25 cellular contexts compared by ENCODE assay signal in genomic region chr1:179007233-179007632, GRCh38.
"Had no signal": no experiment of that assay in that cellular context is flagged by ENCODE, and none has a peak within 500 bp of the region (broad histone marks: within the 10 kb centered on the region; RNA-seq: fewer than 3 reads in every experiment).

No MANE protein-coding gene starts in this region.

- H3K4me3 ChIP-seq: esophagus muscularis mucosa, hepatocyte, lung, prostate gland, spleen, testis, transverse colon had no signal

- H3K9me3 ChIP-seq: esophagus muscularis mucosa, prostate gland, spleen, testis, transverse colon had no signal

- FAIRE-seq: colon, kidney had no signal

- H3K27ac ChIP-seq: epithelial cell of prostate, esophagus muscularis mucosa, foreskin keratinocyte, hepatocyte, parathyroid adenoma, prostate gland, spleen, testis, transverse colon had no signal

- H3K4me1 ChIP-seq: foreskin keratinocyte, parathyroid adenoma, prostate gland had no signal

- H3K4me2 ChIP-seq: hepatocyte had no signal

- H3K27me3 ChIP-seq: esophagus muscularis mucosa, foreskin keratinocyte, hepatocyte, spleen, testis, transverse colon had no signal

- H3K36me3 ChIP-seq: esophagus muscularis mucosa, prostate gland, spleen, transverse colon had no signal

- DNase-seq: effector memory CD8-positive, alpha-beta T cell; foreskin keratinocyte; kidney; left colon; left ventricle myocardium superior; mesendoderm; naive B cell; occipital lobe; retina; spleen; stimulated activated CD4-positive, alpha-beta T cell treated with anti-CD3 and anti-CD28 coated beads, Interleukin-15, amount 100 ng/mL, for 24 hours; stimulated activated CD4-positive, alpha-beta T cell treated with anti-CD3 and anti-CD28 coated beads, Interleukin-1b, Interleukin-23, amount 100 ng/mL, for 48 hours; stimulated activated CD4-positive, alpha-beta T cell treated with anti-CD3 and anti-CD28 coated beads, Interleukin-4, amount 100 ng/mL, for 24 hours; stimulated activated naive CD8-positive, alpha-beta T cell treated with anti-CD3 and anti-CD28 coated beads, Interleukin-15, amount 100 ng/mL, for 72 hours; testis; transverse colon had no signal

- ATAC-seq: effector memory CD8-positive, alpha-beta T cell; foreskin keratinocyte; left colon; left ventricle myocardium superior; sciatic nerve; stimulated activated memory B cell treated with anti-CD40 and anti-IgM and Interleukin-4, amounts not matched to agents 10 μg/mL and 1 μg/mL and 100 μg/mL, for 72 hours; stimulated activated naive CD8-positive, alpha-beta T cell treated with anti-CD3 and anti-CD28 coated beads, Interleukin-15, amount 100 ng/mL, for 72 hours had no signal
